Comparison of ENCODE assay signal across 28 cellular contexts in genomic region chr11:45739866-45740265, GRCh38.
"Had no signal": no experiment of that assay in that cellular context is flagged by ENCODE, and none has a peak within 500 bp of the region (broad histone marks: within the 10 kb centered on the region; RNA-seq: fewer than 3 reads in every experiment).

No MANE protein-coding gene starts in this region.

- H3K27ac Mint-ChIP-seq: dendritic cell treated with granulocyte-macrophage colony-stimulating factor and Interleukin-4, amounts not matched to agents 40 ng/mL and 50 ng/mL, for 4 days; endodermal cell; naive thymus-derived CD4-positive, alpha-beta T cell; nephron progenitor cell; stimulated activated memory B cell treated with anti-CD40 and anti-IgM and Interleukin-4, amounts not matched to agents 10 μg/mL and 1 μg/mL and 100 μg/mL, for 72 hours had no signal

- H3K4me3 ChIP-seq: colonic mucosa, gastroesophageal sphincter, heart left ventricle, hepatocyte, prostate gland, sigmoid colon, skin epidermis, spleen, testis, tibial artery, upper lobe of left lung had no signal

- H3K36me3 Mint-ChIP-seq: naive thymus-derived CD4-positive, alpha-beta T cell; stimulated activated memory B cell treated with anti-CD40 and anti-IgM and Interleukin-4, amounts not matched to agents 10 μg/mL and 1 μg/mL and 100 μg/mL, for 72 hours had no signal

- H3K4me1 Mint-ChIP-seq: naive thymus-derived CD4-positive, alpha-beta T cell; stimulated activated memory B cell treated with anti-CD40 and anti-IgM and Interleukin-4, amounts not matched to agents 10 μg/mL and 1 μg/mL and 100 μg/mL, for 72 hours had no signal

- H3K27ac ChIP-seq: colonic mucosa, epithelial cell of prostate, gastroesophageal sphincter, heart left ventricle, hepatocyte, prostate gland, sigmoid colon, skin epidermis, spleen, testis, tibial artery, upper lobe of left lung had no signal

- H3K4me3 Mint-ChIP-seq: dendritic cell treated with granulocyte-macrophage colony-stimulating factor and Interleukin-4, amounts not matched to agents 40 ng/mL and 50 ng/mL, for 4 days; endodermal cell; naive thymus-derived CD4-positive, alpha-beta T cell; nephron progenitor cell; stimulated activated memory B cell treated with anti-CD40 and anti-IgM and Interleukin-4, amounts not matched to agents 10 μg/mL and 1 μg/mL and 100 μg/mL, for 72 hours had no signal

- H3K4me2 ChIP-seq: hepatocyte had no signal

- H3K27me3 ChIP-seq: colonic mucosa, heart left ventricle, hepatocyte, sigmoid colon, testis, tibial artery, upper lobe of left lung had no signal

- ATAC-seq: esophagus mucosa; gastroesophageal sphincter; heart left ventricle; naive thymus-derived CD4-positive, alpha-beta T cell; right cardiac atrium; stimulated activated memory B cell treated with anti-CD40 and anti-IgM and Interleukin-4, amounts not matched to agents 10 μg/mL and 1 μg/mL and 100 μg/mL, for 72 hours; stimulated activated naive CD8-positive, alpha-beta T cell treated with anti-CD3 and anti-CD28 coated beads, Interleukin-15, Interleukin-2, amounts not matched to agents 100 U/mL and 50 U/mL, for 24 hours had no signal

- H3K9me3 ChIP-seq: colonic mucosa, gastroesophageal sphincter, heart left ventricle, prostate gland, sigmoid colon, spleen, testis, tibial artery, upper lobe of left lung had no signal

- DNase-seq: colonic mucosa; effector CD8-positive, alpha-beta T cell; endodermal cell; foreskin fibroblast; heart left ventricle; kidney; mesenchymal stem cell; midbrain; naive thymus-derived CD4-positive, alpha-beta T cell; nephron progenitor cell; nucleus accumbens; right cardiac atrium; sigmoid colon; spleen; stimulated activated CD4-positive, alpha-beta T cell treated with anti-CD3 and anti-CD28 coated beads, Interleukin-4, amount 100 ng/mL, for 4 hours; stimulated activated naive CD8-positive, alpha-beta T cell treated with anti-CD3 and anti-CD28 coated beads, Interleukin-15, Interleukin-2, amounts not matched to agents 100 U/mL and 50 U/mL, for 24 hours; substantia nigra; testis; tibial artery; upper lobe of left lung had no signal

- H2AFZ ChIP-seq: hepatocyte had no signal

- H3K9me3 Mint-ChIP-seq: dendritic cell treated with granulocyte-macrophage colony-stimulating factor and Interleukin-4, amounts not matched to agents 40 ng/mL and 50 ng/mL, for 4 days; stimulated activated memory B cell treated with anti-CD40 and anti-IgM and Interleukin-4, amounts not matched to agents 10 μg/mL and 1 μg/mL and 100 μg/mL, for 72 hours had no signal

- H3K79me2 ChIP-seq: hepatocyte had no signal

- H3K36me3 ChIP-seq: colonic mucosa, gastroesophageal sphincter, heart left ventricle, prostate gland, sigmoid colon, spleen, tibial artery, upper lobe of left lung had no signal

- H3K4me1 ChIP-seq: colonic mucosa, gastroesophageal sphincter, prostate gland, sigmoid colon, spleen, testis had no signal
